10 cellular contexts compared by ENCODE assay signal in the genomic region with DNA sequence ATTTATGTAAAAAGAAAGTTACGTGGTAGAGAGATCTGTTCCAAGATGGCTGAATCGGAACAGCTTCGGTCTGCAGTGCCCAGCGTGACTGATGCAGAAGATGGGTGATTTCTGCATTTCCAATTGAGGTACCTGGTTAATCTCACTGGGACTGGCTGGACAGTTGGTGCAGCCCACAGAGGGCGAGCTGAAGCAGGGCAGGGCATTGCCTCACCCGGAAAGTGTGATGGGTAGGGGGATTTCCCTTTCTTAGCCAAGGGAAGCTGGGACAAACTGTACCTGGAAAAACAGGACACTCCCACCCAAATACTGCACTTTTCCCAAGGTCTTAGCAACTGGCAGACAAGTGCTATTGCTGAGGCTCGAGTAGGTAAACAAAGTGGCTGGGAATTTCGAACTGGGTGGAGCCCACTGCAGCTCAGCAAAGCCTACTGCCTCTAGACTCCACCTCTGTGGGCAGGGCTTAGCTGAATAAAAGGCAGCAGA. TPM values are rescaled to one million over a fixed set of nuclear protein-coding genes. Genes with fewer than 3 reads are reported as not detected.
DNase-seq lines count a peak whose midpoint lies in the region; ATAC-seq, FAIRE-seq and TF ChIP-seq lines count a peak whose summit lies in the region.
"Had no signal": no experiment of that assay in that cellular context is flagged by ENCODE, and none has a peak within 500 bp of the region (broad histone marks: within the 10 kb centered on the region; RNA-seq: fewer than 3 reads in every experiment).

No MANE protein-coding gene starts in this region.

- no peak overlapping the region for H3K27ac Mint-ChIP-seq in activated T-cell treated with anti-CD3 and anti-CD28 coated beads, Interleukin-2, amount 50 U/mL, for 72 hours

- H3K9me3 ChIP-seq in Peyer's patch: peaks cover 0 to 7% (median 0%) of the 10 kb centered on the region in 4 donors
- no peaks in the 10 kb centered on the region for H3K9me3 ChIP-seq in thoracic aorta
- H3K9me3 ChIP-seq: tibial artery had no signal

- H3K36me3 ChIP-seq in Peyer's patch: no peaks in the 10 kb centered on the region
- H3K36me3 ChIP-seq in thoracic aorta: no peaks in the 10 kb centered on the region
- H3K36me3 ChIP-seq: tibial artery had no signal

- peak in 1 of 6 experiments; percentile 4 for TF ChIP-seq CTCF in Peyer's patch (IDR thresholded peaks at IDR 0.05)
- no peak for TF ChIP-seq CTCF in foreskin keratinocyte (conservative IDR thresholded peaks at IDR 0.05)
- no peak for TF ChIP-seq CTCF in thoracic aorta (IDR thresholded peaks at IDR 0.05)

- peak in 1 of 2 donors; percentile 22 for ATAC-seq in activated T-cell treated with anti-CD3 and anti-CD28 coated beads, Interleukin-2, amount 50 U/mL, for 72 hours (replicated peaks in 1 of 2)
- peak; percentile 80 for ATAC-seq in foreskin keratinocyte
- ATAC-seq in thoracic aorta (ENCODE audit: insufficient number of reproducible peaks, low FRiP score, low read depth): no peak

- H3K4me1 Mint-ChIP-seq in activated T-cell treated with anti-CD3 and anti-CD28 coated beads, Interleukin-2, amount 50 U/mL, for 72 hours (ENCODE audit: low read depth): peaks cover 9% of the 10 kb centered on the region

- H3K4me1 ChIP-seq in Peyer's patch (peaks cover 0 to 7% (median 2%) of the 10 kb centered on the region in 4 donors), foreskin keratinocyte (no peaks in the 10 kb centered on the region), thoracic aorta (ENCODE audit: control insufficient read depth in 1 of 2, low read depth in 2 of 2) (no peaks in the 10 kb centered on the region)
- H3K4me1 ChIP-seq: tibial artery had no signal

- no peak for FAIRE-seq in HTR-8/SVneo (lab: Jason Lieb, UNC)
- FAIRE-seq: TTC549 had no signal

- H3K36me3 Mint-ChIP-seq in activated T-cell treated with anti-CD3 and anti-CD28 coated beads, Interleukin-2, amount 50 U/mL, for 72 hours (ENCODE audit: insufficient read depth in 2 of 2): no peaks in the 10 kb centered on the region

- TF ChIP-seq POLR2A in Peyer's patch (IDR thresholded peaks at IDR 0.05): no peak

- H3K27me3 ChIP-seq in Peyer's patch (no peaks in the 10 kb centered on the region), foreskin keratinocyte (peaks cover 4% of the 10 kb centered on the region), thoracic aorta (replicated peaks; ENCODE audit: insufficient read depth) (no peaks in the 10 kb centered on the region)

- H3K4me3 ChIP-seq in Peyer's patch (peak overlapping the region in 2 of 4 donors; percentile 37 to 43), thoracic aorta (peak overlapping the region; percentile 13)
- H3K4me3 ChIP-seq: tibial artery had no signal

- H3K4me3 Mint-ChIP-seq in activated T-cell treated with anti-CD3 and anti-CD28 coated beads, Interleukin-2, amount 50 U/mL, for 72 hours: peak overlapping the region; percentile 58 to 66

- DNase-seq in activated T-cell treated with anti-CD3 and anti-CD28 coated beads, Interleukin-2, amount 50 U/mL, for 72 hours: no peak
- no peak for DNase-seq in activated T-cell treated with anti-CD3 and anti-CD28 coated beads, Interleukin-2, amount 50 U/mL, for 48 hours
- DNase-seq in Peyer's patch (peak in 2 of 3 donors; percentile 57 to 71), foreskin keratinocyte (no peak), thoracic aorta (ENCODE audit: low spot score) (no peak), NCI-H1694 (lab: John Stamatoyannopoulos, UW) (no peak), HTR-8/SVneo (ENCODE audit: insufficient read length, low spot score) (no peak), NCI-H1436 treated with DMSO at 0.1 percent for 48 hours (lab: John Stamatoyannopoulos, UW) (no peak)
- DNase-seq: tibial artery had no signal

- peaks cover 15% of the 10 kb centered on the region for H3K27me3 Mint-ChIP-seq in activated T-cell treated with anti-CD3 and anti-CD28 coated beads, Interleukin-2, amount 50 U/mL, for 72 hours (ENCODE audit: low read depth)

- no peaks in the 10 kb centered on the region for H3K9me3 Mint-ChIP-seq in activated T-cell treated with anti-CD3 and anti-CD28 coated beads, Interleukin-2, amount 50 U/mL, for 72 hours

- peak overlapping the region in 2 of 4 donors; percentile 45 to 46 for H3K27ac ChIP-seq in Peyer's patch
- H3K27ac ChIP-seq in foreskin keratinocyte: no peak overlapping the region
- H3K27ac ChIP-seq in thoracic aorta: no peak overlapping the region
- H3K27ac ChIP-seq: tibial artery had no signal

RNA-seq across cellular contexts. Expression of a gene that starts 13.1 kb away (rescaled TPM):
- total RNA-seq in activated T-cell treated with anti-CD3 and anti-CD28 coated beads, Interleukin-2, amount 50 U/mL, for 72 hours: 10 to 100 TPM; 63.1 to 90.6 TPM
- 100 to 1,000 TPM; 159 to 288 (median 224) TPM for total RNA-seq in Peyer's patch
- 119 and 124 TPM in 2 replicates for total RNA-seq in foreskin keratinocyte
- 89.8 and 97.6 TPM in 2 replicates for polyA plus RNA-seq in foreskin keratinocyte
- total RNA-seq in thoracic aorta: 100 to 1,000 TPM; 168 to 174 TPM

Comparison
In these comparisons a context has a peak if more than half of its experiments do, and no peak if none do; other contexts are left out.
1. DNase-seq: peak in Peyer's patch (2 of 3); none in activated T-cell treated with anti-CD3 and anti-CD28 coated beads, Interleukin-2, amount 50 U/mL, for 72 hours (0 of 2), activated T-cell treated with anti-CD3 and anti-CD28 coated beads, Interleukin-2, amount 50 U/mL, for 48 hours (0 of 2), foreskin keratinocyte (0 of 2), thoracic aorta (single experiment), NCI-H1694 (single experiment), HTR-8/SVneo (single experiment) and NCI-H1436 treated with DMSO at 0.1 percent for 48 hours (single experiment).